18 cellular contexts compared by ENCODE assay signal in the genomic region with DNA sequence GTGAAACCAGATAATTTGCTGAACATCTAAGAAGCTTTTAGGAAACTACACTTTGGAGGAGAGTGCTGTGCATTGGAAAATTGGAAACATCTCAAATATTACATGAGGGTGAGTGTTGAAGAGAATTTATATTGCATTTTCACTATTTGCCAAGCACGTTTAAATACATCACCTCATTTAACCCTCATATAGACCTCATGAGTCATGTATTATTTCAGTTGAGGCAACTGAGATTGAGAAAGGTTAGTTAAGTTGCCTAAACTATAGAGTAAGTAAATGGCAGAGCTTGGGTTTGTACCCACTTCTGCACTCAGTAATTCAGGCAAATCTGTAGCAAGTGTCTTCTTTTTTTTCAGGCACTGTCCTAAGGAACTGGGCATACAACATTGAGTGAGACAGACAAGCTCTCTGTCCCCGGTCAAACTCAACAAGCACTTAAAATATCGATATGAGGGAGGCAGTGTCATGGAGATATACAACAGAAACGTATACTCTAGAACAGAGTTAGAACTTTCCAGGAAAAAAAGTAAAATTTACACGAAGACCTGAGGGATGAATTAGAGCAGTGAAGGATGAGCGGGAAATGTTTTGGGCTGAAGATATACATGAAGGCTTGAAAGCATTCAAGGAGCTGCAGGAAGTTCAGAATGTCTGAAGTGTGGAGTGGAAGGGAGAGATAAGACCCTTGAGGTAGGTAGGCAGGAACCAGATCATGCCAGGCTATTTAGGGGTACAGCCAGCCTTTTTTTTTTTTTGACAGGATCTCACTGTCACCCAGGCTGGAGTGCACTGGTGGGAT. TPM values are rescaled to one million over a fixed set of nuclear protein-coding genes. Genes with fewer than 3 reads are reported as not detected.
DNase-seq lines count a peak whose midpoint lies in the region; ATAC-seq, FAIRE-seq and TF ChIP-seq lines count a peak whose summit lies in the region.
"Had no signal": no experiment of that assay in that cellular context is flagged by ENCODE, and none has a peak within 500 bp of the region (broad histone marks: within the 10 kb centered on the region; RNA-seq: fewer than 3 reads in every experiment).

No MANE protein-coding gene starts in this region.

- no peak overlapping the region for H3K9ac ChIP-seq in IMR-90 (ENCODE audit: low read depth, low read length)
- peak overlapping the region; percentile 2 to 10; a peak in 2 of 4 replicates for H3K9ac ChIP-seq in K562 (ENCODE audit: insufficient read depth in 1 of 2, low read depth in 2 of 2, low read length in 2 of 2)
- H3K9ac ChIP-seq: KMS-11 had no signal

- peak; percentile 73 for DNase-seq in EH (ENCODE audit: low read depth)
- DNase-seq in IMR-90 = peak; percentile 63
- DNase-seq in K562 (ENCODE audit: extremely low read depth in 1 of 4, low spot score in 3 of 4) = peak in 1 of 4 experiments; percentile 45
- DNase-seq in natural killer cell = no peak
- DNase-seq in midbrain (lab: John Stamatoyannopoulos, UW) = no peak
- no peak for DNase-seq in transverse colon
- no peak for DNase-seq in SKM-1 (lab: John Stamatoyannopoulos, UW; ENCODE audit: unreplicated experiment)
- DNase-seq in activated T-cell treated with anti-CD3 and anti-CD28 coated beads, Interleukin-2, amount 50 U/mL, for 48 hours = no peak
- DNase-seq: activated CD4-positive, alpha-beta T cell treated with anti-CD3 and anti-CD28 coated beads, Interleukin-2, amount 10 ng/mL, durations not matched to agents 24 days and 14 days; foreskin melanocyte; NCI-H146; NCI-H345; Right ventricle myocardium superior; stimulated activated naive CD4-positive, alpha-beta T cell had no signal

- H3K4me2 ChIP-seq in IMR-90 (ENCODE audit: low read depth, low read length) = peak overlapping the region; percentile 20; the same call in 1 of the 2 replicates
- peak overlapping the region; percentile 21; the same call in 1 of the 2 replicates for H3K4me2 ChIP-seq in K562 (ENCODE audit: insufficient read depth, low read length)
- H3K4me2 ChIP-seq: KMS-11 had no signal

- ATAC-seq in IMR-90 (ENCODE audit: low read depth) (no peak), K562 (no peak), natural killer cell (no peak)

- peak overlapping the region; percentile 60; the same call in 1 of the 2 replicates for H4K5ac ChIP-seq in IMR-90 (ENCODE audit: low read depth, low read length)

- BruUV-seq in IMR-90 (replicated peaks; lab: Mats Ljungman, UMichigan) = no TSS peak
- no TSS peak for BruUV-seq in K562 (replicated peaks; lab: Mats Ljungman, UMichigan)

- H2AFZ ChIP-seq in IMR-90 (replicated peaks; ENCODE audit: low read length, poor library complexity) (no peak overlapping the region), K562 (ENCODE audit: low read depth, low read length) (peak overlapping the region; percentile 73)

- no peak overlapping the region for H2AK9ac ChIP-seq in IMR-90 (replicated peaks; ENCODE audit: low read depth, low read length, poor library complexity)

- H3K23ac ChIP-seq in IMR-90 (ENCODE audit: low read depth, low read length) = peak overlapping the region; percentile 38; the same call in 1 of the 2 replicates

- H3K4me3 Mint-ChIP-seq in natural killer cell = peak overlapping the region; percentile 21

- H3K9me1 ChIP-seq in IMR-90 (ENCODE audit: insufficient read depth, low read length) (peaks cover 5% of the 10 kb centered on the region; the same call in 1 of the 2 replicates), K562 (ENCODE audit: control insufficient read depth, insufficient read depth, low read length) (no peaks in the 10 kb centered on the region)

- TF ChIP-seq RAD21 in IMR-90 (IDR thresholded peaks at IDR 0.05; ENCODE audit: low read length) (no peak), K562 (CRISPR knock-in tag; conservative IDR thresholded peaks at IDR 0.05 in 1 of 2, IDR thresholded peaks at IDR 0.05 in 1 of 2) (no peak)

- no peak overlapping the region for H2BK15ac ChIP-seq in IMR-90 (ENCODE audit: low read depth, low read length)

- peaks cover 0 to 20% of the 10 kb centered on the region in 2 experiments; a peak in 3 of 4 replicates for H3K79me1 ChIP-seq in IMR-90 (ENCODE audit: low read depth in 1 of 2, low read length in 2 of 2)

- peak overlapping the region; percentile 55; the same call in 1 of the 2 replicates for H3K18ac ChIP-seq in IMR-90 (ENCODE audit: low read depth, low read length)

- 0 out of 2 replicates have a peak overlapping the region, but pooled peaks have one; percentile 34 for H2BK20ac ChIP-seq in IMR-90 (ENCODE audit: low read depth, low read length)

- no peak; the same call in 1 of the 2 replicates for TF ChIP-seq EP300 in K562 (IDR thresholded peaks at IDR 0.05; ENCODE audit: low read length)
- TF ChIP-seq EP300 in transverse colon (IDR thresholded peaks at IDR 0.05; ENCODE audit: low read depth) = no peak

- no peak for FAIRE-seq in K562 (lab: Jason Lieb, UNC)

- no peak overlapping the region; the same call in 1 of the 2 replicates for H3K4ac ChIP-seq in IMR-90 (ENCODE audit: low read depth, low read length)

- intact Hi-C loops in IMR-90 (cut with micrococcal nuclease) (no loop called here), K562 (cut with micrococcal nuclease) (no loop called here), natural killer cell (cut with micrococcal nuclease) (no loop called here), transverse colon (cut with DNase I; ENCODE audit: low total_unique reads) (no loop called here)

- no peak overlapping the region for H3K27ac Mint-ChIP-seq in natural killer cell
- H3K27ac Mint-ChIP-seq: activated CD4-positive, alpha-beta T cell treated with anti-CD3 and anti-CD28 coated beads, Interleukin-2, amount 10 ng/mL, durations not matched to agents 24 days and 14 days; activated naive CD4-positive, alpha-beta T cell treated with anti-CD3 and anti-CD28 coated beads, Interleukin-2, amount 50 U/mL, for 24 hours; progenitor cell of endocrine pancreas had no signal

- H3K36me3 Mint-ChIP-seq in natural killer cell = no peaks in the 10 kb centered on the region
- H3K36me3 Mint-ChIP-seq: activated naive CD4-positive, alpha-beta T cell treated with anti-CD3 and anti-CD28 coated beads, Interleukin-2, amount 50 U/mL, for 24 hours had no signal

- no peaks in the 10 kb centered on the region for H3K9me3 ChIP-seq in IMR-90 (ENCODE audit: control insufficient read depth, insufficient read depth, low read length)
- no peaks in the 10 kb centered on the region; the same call in 1 of the 2 replicates for H3K9me3 ChIP-seq in K562 (replicated peaks; ENCODE audit: control insufficient read depth, insufficient read depth, low read depth, low read length)
- no peaks in the 10 kb centered on the region for H3K9me3 ChIP-seq in transverse colon

- no peak overlapping the region for H3K14ac ChIP-seq in IMR-90 (replicated peaks; ENCODE audit: low read depth, low read length)

- H3K27me3 Mint-ChIP-seq in natural killer cell (ENCODE audit: low read depth in 2 of 2) = no peaks in the 10 kb centered on the region
- H3K27me3 Mint-ChIP-seq: activated naive CD4-positive, alpha-beta T cell treated with anti-CD3 and anti-CD28 coated beads, Interleukin-2, amount 50 U/mL, for 24 hours; progenitor cell of endocrine pancreas had no signal

- H3K4me3 ChIP-seq in IMR-90 (ENCODE audit: insufficient read depth, low read depth, low read length) (no peak overlapping the region), K562 (no peak overlapping the region), transverse colon (no peak overlapping the region)

- H3K79me2 ChIP-seq in K562 (ENCODE audit: control insufficient read depth, insufficient read depth, low read length) = peaks cover 21% of the 10 kb centered on the region

- H4K91ac ChIP-seq in IMR-90 (ENCODE audit: insufficient read depth, low read depth, low read length) = 0 out of 2 replicates have a peak overlapping the region, but pooled peaks have one; percentile 19

- H3K56ac ChIP-seq in IMR-90 (ENCODE audit: extremely low read depth, insufficient read depth, low read length) = no peak overlapping the region

- H4K8ac ChIP-seq in IMR-90 (ENCODE audit: low read depth in 2 of 2, low read length in 2 of 2) = peak overlapping the region in 1 of 2 experiments; percentile 38; a peak in 2 of 4 replicates

- H3K4me1 ChIP-seq in IMR-90 (ENCODE audit: control insufficient read depth, insufficient read depth, low read length) (peaks cover 8% of the 10 kb centered on the region), K562 (replicated peaks in 1 of 2; ENCODE audit: control insufficient read depth in 2 of 2, insufficient read depth in 2 of 2, low read length in 2 of 2) (peaks cover 16 to 26% of the 10 kb centered on the region in 2 experiments), transverse colon (peaks cover 12 to 23% (median 19%) of the 10 kb centered on the region in 4 donors)

- CTCF ChIA-PET in IMR-90 (lab: Yijun Ruan, JAX) = no interaction called here
- CTCF ChIA-PET in K562 (lab: Yijun Ruan, JAX; ENCODE audit: low intra/inter-chr PET ratio) = no interaction called here

- no peaks in the 10 kb centered on the region for H3K9me3 Mint-ChIP-seq in natural killer cell
- H3K9me3 Mint-ChIP-seq: activated CD4-positive, alpha-beta T cell treated with anti-CD3 and anti-CD28 coated beads, Interleukin-2, amount 10 ng/mL, durations not matched to agents 24 days and 14 days had no signal

- 79% methylated on average over 3 of the region's 6 CpGs; no CpG with 5 or more reads in 1 of the 2 experiments for WGBS in IMR-90 (ENCODE audit: extremely low coverage in 2 of 2, insufficient read length in 1 of 2), 2 experiments
- WGBS in K562 (ENCODE audit: insufficient coverage, low coverage, missing lambda C conversion rate) = 3% methylated on average over 6 of the region's 6 CpGs
- 53 to 56% methylated on average over 5 to 6 of the region's 6 CpGs for WGBS in transverse colon (ENCODE audit: low coverage in 1 of 2), 2 donors

- no peak overlapping the region for H2AK5ac ChIP-seq in IMR-90 (ENCODE audit: low read depth, low read length)

- H3K36me3 ChIP-seq in IMR-90 (ENCODE audit: control insufficient read depth, insufficient read depth, low read length) (peaks cover 4% of the 10 kb centered on the region; the same call in 1 of the 2 replicates), K562 (ENCODE audit: control insufficient read depth, insufficient read depth, low read length) (peaks cover 8% of the 10 kb centered on the region; the same call in 1 of the 3 replicates), transverse colon (no peaks in the 10 kb centered on the region)

- POLR2A ChIA-PET in IMR-90 (lab: Charles Lee; ENCODE audit: unreplicated experiment) = interaction anchor here (1.0 kb wide), 1 partner anchor 10 kb away, joined by 3 read pairs; no protein-coding TSS in a partner anchor
- POLR2A ChIA-PET in K562 (lab: Yijun Ruan, JAX) = interaction anchor here (0.6 to 1.7 kb wide), 4 partner anchors 10 to 145 kb away, joined by 3 to 4 read pairs (median 3); no protein-coding TSS in a partner anchor

- TF ChIP-seq CTCF in IMR-90 (conservative IDR thresholded peaks at IDR 0.05; ENCODE audit: low read depth, low read length) = no peak
- no peak for TF ChIP-seq CTCF in K562 (IDR thresholded peaks at IDR 0.05 in 2 of 3, conservative IDR thresholded peaks at IDR 0.05 in 1 of 3; ENCODE audit: insufficient read depth in 2 of 3, low read depth in 1 of 3, low read length in 3 of 3)
- TF ChIP-seq CTCF in natural killer cell (IDR thresholded peaks at IDR 0.05) = no peak
- no peak for TF ChIP-seq CTCF in transverse colon (IDR thresholded peaks at IDR 0.05)

- H2BK120ac ChIP-seq in IMR-90 (ENCODE audit: low read depth, low read length) = peak overlapping the region; percentile 28; the same call in 1 of the 2 replicates

- dilution Hi-C loops in IMR-90 (cut with HindIII; ENCODE audit: low sequenced_read_pairs, unreplicated experiment) = no loop called here

- H4K20me1 ChIP-seq in IMR-90 (ENCODE audit: insufficient read depth, low read length) = peaks cover 10% of the 10 kb centered on the region; the same call in 1 of the 2 replicates
- H4K20me1 ChIP-seq in K562 (replicated peaks; ENCODE audit: control insufficient read depth, insufficient read depth, low read length) = no peaks in the 10 kb centered on the region

- H3K27me3 ChIP-seq in IMR-90 (ENCODE audit: control insufficient read depth, insufficient read depth, low read length) (no peaks in the 10 kb centered on the region), K562 (ENCODE audit: control insufficient read depth in 2 of 2, insufficient read depth in 2 of 2, low read length in 2 of 2) (no peaks in the 10 kb centered on the region), transverse colon (no peaks in the 10 kb centered on the region)

- peak overlapping the region; percentile 89 for H2BK5ac ChIP-seq in IMR-90 (ENCODE audit: low read depth, low read length, poor library complexity, severe bottlenecking)

- TF ChIP-seq POLR2A in IMR-90 (IDR thresholded peaks at IDR 0.05; ENCODE audit: low read depth, low read length) (no peak), K562 (conservative IDR thresholded peaks at IDR 0.05) (no peak), transverse colon (IDR thresholded peaks at IDR 0.05) (no peak)

- in situ Hi-C loops in IMR-90 (cut with MboI; ENCODE audit: low sequenced_read_pairs) = no loop called here
- in situ Hi-C loops in K562 (cut with MboI) = no loop called here
- in situ Hi-C loops in transverse colon (cut with MboI; ENCODE audit: low pct_ligation_motif_present in 1 of 4, low pct_unique_long_range_greater_than_20kb in 1 of 4, low sequenced_read_pairs in 3 of 4) = loop anchor here in 3 of 4 donors (25.0 kb wide), 4 partner anchors 98 to 702 kb away; no protein-coding TSS in a partner anchor

- peaks cover 32 to 37% of the 10 kb centered on the region in 2 donors for H3K4me1 Mint-ChIP-seq in natural killer cell

- H3K27ac ChIP-seq in IMR-90 (ENCODE audit: insufficient read depth, low read length) = no peak overlapping the region
- H3K27ac ChIP-seq in K562 (ENCODE audit: extremely low read depth, low read depth, low read length) = peak overlapping the region; percentile 32; the same call in 2 of the 3 replicates
- no peak overlapping the region for H3K27ac ChIP-seq in transverse colon
- H3K27ac ChIP-seq: C4-2B, KMS-11 had no signal

RNA-seq across cellular contexts. Expression of gene NLK, which starts 3.5 kb away (rescaled TPM):
- 23.3 and 29.2 TPM in 2 replicates for total RNA-seq in IMR-90 (2012; rRNA removed)
- 13.8 and 15.3 TPM in 2 replicates for polyA plus RNA-seq in IMR-90 (2012; rRNA removed)
- polyA plus RNA-seq in IMR-90 (2012; cell fraction: cytosol; rRNA removed) = 6.2 and 8.6 TPM in 2 replicates
- 20.9 and 37.1 TPM in 2 replicates for polyA plus RNA-seq in IMR-90 (2012; cell fraction: nucleus; rRNA removed; ENCODE audit: low replicate concordance)
- 88.0 and 129 TPM in 2 replicates for total RNA-seq in K562 (2011; cell fraction: chromatin; rRNA removed; ENCODE audit: low replicate concordance)
- total RNA-seq in K562 (2011; cell fraction: nucleolus; rRNA removed) = 64.0 and 66.8 TPM in 2 replicates
- 80.4 and 113 TPM in 2 replicates for total RNA-seq in K562 (2011; cell fraction: nucleoplasm; rRNA removed)
- 25.7 and 25.8 TPM in 2 replicates for total RNA-seq in K562 (2014; rRNA removed)
- total RNA-seq in K562 (2014; rRNA removed; fragmentation: Illumina TruSeq; extraction: Trizol) = 26.3 and 29.8 TPM in 2 replicates
- total RNA-seq in K562 (2015; rRNA removed; fragmentation: Illumina TruSeq; extraction: Trizol) = 33.2 and 33.7 TPM in 2 replicates
- total RNA-seq in K562 (2021) = 29.1 and 29.2 TPM in 2 replicates
- 44.4 and 59.6 TPM in 2 replicates for polyA plus RNA-seq in K562 (2011; rRNA removed)
- polyA plus RNA-seq in K562 (2011; cell fraction: cytosol; rRNA removed) = 26.6 and 30.8 TPM in 2 replicates
- 92.1 and 137 TPM in 2 replicates for polyA plus RNA-seq in K562 (2011; cell fraction: nucleus; rRNA removed)
- polyA plus RNA-seq in K562 (2012) = 24.3 and 28.6 TPM in 2 replicates
- polyA plus RNA-seq in K562 (2014; fragmentation: Illumina TruSeq; extraction: Trizol) = 30.5 and 33.7 TPM in 2 replicates
- polyA plus RNA-seq in K562 (2014; fragmentation: Nextera tagmentation; extraction: Ambion mirVana) = 10 to 100 TPM; 10.9 to 11.1 TPM
- polyA plus RNA-seq in K562 (2014; rRNA removed) = 26.7 and 27.7 TPM in 2 replicates
- polyA minus RNA-seq in K562 (2011; rRNA and poly(A)+ RNA removed) = 58.5 and 80.6 TPM in 2 replicates
- polyA minus RNA-seq in K562 (2011; cell fraction: cytosol; rRNA and poly(A)+ RNA removed) = 21.7 and 34.5 TPM in 2 replicates
- 64.1 and 102 TPM in 2 replicates for polyA minus RNA-seq in K562 (2011; cell fraction: nucleus; rRNA and poly(A)+ RNA removed)
- total RNA-seq in natural killer cell = 10 to 100 TPM; 18.3 to 35.6 (median 20.8) TPM
- total RNA-seq in transverse colon = 10 to 100 TPM in 3 of 4 donors, 1 to 10 TPM in 1; 6.2 to 40.5 (median 29.9) TPM

Comparison
In these comparisons a context has a peak if more than half of its experiments do, and no peak if none do; other contexts are left out.
1. DNase-seq: peak in EH (single experiment) and IMR-90 (single experiment); none in natural killer cell (single experiment), midbrain (single experiment), transverse colon (single experiment), SKM-1 (single experiment) and activated T-cell treated with anti-CD3 and anti-CD28 coated beads, Interleukin-2, amount 50 U/mL, for 48 hours (0 of 2).
2. in situ Hi-C loops: an anchor here in transverse colon (25.0 kb wide); none called in IMR-90 and K562.